Comparison of ENCODE assay signal across 21 cellular contexts in the genomic region with DNA sequence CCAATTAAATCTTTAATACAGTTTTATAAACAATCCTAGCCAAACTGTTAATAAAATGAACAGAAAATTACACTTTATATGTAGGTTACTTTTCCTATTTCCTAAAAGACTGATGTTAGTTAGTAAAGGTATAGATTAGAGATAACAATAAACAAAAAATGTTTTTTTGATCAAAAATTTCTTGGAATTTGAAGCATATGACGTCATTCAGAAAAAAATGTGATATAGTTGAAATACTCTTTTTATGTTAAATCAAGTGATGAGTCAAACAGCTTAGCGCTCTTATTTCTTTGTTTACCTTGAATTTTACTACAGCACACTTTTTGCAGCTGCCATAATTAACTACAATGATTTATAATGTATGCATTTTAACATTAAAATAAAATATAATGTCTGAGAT.
A peak's percentile ranks its signal among the peaks of the same experiment; 100 is the strongest.
DNase-seq lines count a peak whose midpoint lies in the region; ATAC-seq, FAIRE-seq and TF ChIP-seq lines count a peak whose summit lies in the region.
"Had no signal": no experiment of that assay in that cellular context is flagged by ENCODE, and none has a peak within 500 bp of the region (broad histone marks: within the 10 kb centered on the region; RNA-seq: fewer than 3 reads in every experiment).

No MANE protein-coding gene starts in this region.

- no peaks in the 10 kb centered on the region for H3K79me2 ChIP-seq in K562 (ENCODE audit: control insufficient read depth, insufficient read depth, low read length)

- no peaks in the 10 kb centered on the region for H3K27me3 ChIP-seq in K562 (ENCODE audit: control insufficient read depth in 2 of 2, insufficient read depth in 2 of 2, low read length in 2 of 2)
- H3K27me3 ChIP-seq: BLaER1 had no signal

- no peaks in the 10 kb centered on the region for H3K36me3 ChIP-seq in K562 (ENCODE audit: control insufficient read depth, insufficient read depth, low read length)
- H3K36me3 ChIP-seq: BLaER1 had no signal

- H3K27ac ChIP-seq in K562 (ENCODE audit: extremely low read depth, low read depth, low read length), result no peak overlapping the region
- H3K27ac ChIP-seq: 22Rv1, BLaER1, HL-60 had no signal

- TF ChIP-seq RAD21 in K562 (CRISPR knock-in tag; conservative IDR thresholded peaks at IDR 0.05 in 1 of 2, IDR thresholded peaks at IDR 0.05 in 1 of 2), result no peak

- intact Hi-C loops in K562 (cut with micrococcal nuclease), result no loop called here

- no peak for ATAC-seq in K562
- no peak for ATAC-seq in HG03097 (IDR thresholded peaks at IDR 0.05; ENCODE audit: low FRiP score, unreplicated experiment)

- WGBS in K562 (ENCODE audit: insufficient coverage, low coverage, missing lambda C conversion rate), result 0% methylated on average over 2 of the region's 2 CpGs

- H4K20me1 ChIP-seq in K562 (replicated peaks; ENCODE audit: control insufficient read depth, insufficient read depth, low read length), result no peaks in the 10 kb centered on the region
- H4K20me1 ChIP-seq: BLaER1 had no signal

- CTCF ChIA-PET in K562 (lab: Yijun Ruan, JAX; ENCODE audit: low intra/inter-chr PET ratio), result no interaction called here

- no peak overlapping the region for H3K9ac ChIP-seq in K562 (ENCODE audit: insufficient read depth in 1 of 2, low read depth in 2 of 2, low read length in 2 of 2)
- H3K9ac ChIP-seq: BLaER1 had no signal

- no peak for TF ChIP-seq EP300 in K562 (IDR thresholded peaks at IDR 0.05; ENCODE audit: low read length)

- no TSS peak for BruUV-seq in K562 (replicated peaks; lab: Mats Ljungman, UMichigan)

- in situ Hi-C loops in K562 (cut with MboI), result no loop called here

- H3K4me3 ChIP-seq in K562, result no peak overlapping the region
- H3K4me3 ChIP-seq: BLaER1 had no signal

- H3K4me1 ChIP-seq in K562 (replicated peaks in 1 of 2; ENCODE audit: control insufficient read depth in 2 of 2, insufficient read depth in 2 of 2, low read length in 2 of 2), result no peaks in the 10 kb centered on the region
- H3K4me1 ChIP-seq: BLaER1 had no signal

- DNase-seq in DMS53 (lab: John Stamatoyannopoulos, UW) (peak; percentile 10), DMS53 treated with DMSO at 0.1 percent for 48 hours (lab: John Stamatoyannopoulos, UW; ENCODE audit: unreplicated experiment) (no peak), HCEC 1CT (peak; percentile 22), K562 (ENCODE audit: extremely low read depth in 1 of 4, low spot score in 3 of 4) (no peak), kidney glomerular epithelial cell (lab: John Stamatoyannopoulos, UW) (no peak)
- no peak for DNase-seq in stimulated activated CD4-positive, alpha-beta T cell treated with anti-CD3 and anti-CD28 coated beads, Interleukin-4, amount 100 ng/mL, for 1 hour
- DNase-seq: CD4-positive, alpha-beta memory T cell; DMS153; DND-41; EL; H9; IMR-90; Karpas-422; KBM-7 had no signal

- H3K9me3 ChIP-seq in K562 (replicated peaks; ENCODE audit: control insufficient read depth, insufficient read depth, low read depth, low read length), result no peaks in the 10 kb centered on the region
- H3K9me3 ChIP-seq: BLaER1 had no signal

- no peak for TF ChIP-seq POLR2A in K562 (conservative IDR thresholded peaks at IDR 0.05)

- no peaks in the 10 kb centered on the region for H3K9me1 ChIP-seq in K562 (ENCODE audit: control insufficient read depth, insufficient read depth, low read length)

- no peak overlapping the region for H2AFZ ChIP-seq in K562 (ENCODE audit: low read depth, low read length)

- no peak for TF ChIP-seq CTCF in K562 (IDR thresholded peaks at IDR 0.05 in 2 of 3, conservative IDR thresholded peaks at IDR 0.05 in 1 of 3; ENCODE audit: insufficient read depth in 2 of 3, low read depth in 1 of 3, low read length in 3 of 3)

- H3K4me2 ChIP-seq in K562 (ENCODE audit: insufficient read depth, low read length), result no peak overlapping the region
- H3K4me2 ChIP-seq: BLaER1 had no signal

- no peak for FAIRE-seq in K562 (lab: Jason Lieb, UNC)
- FAIRE-seq: GM12892, GM18507, H1 had no signal

- POLR2A ChIA-PET in K562 (lab: Yijun Ruan, JAX), result no interaction called here

TF ChIP-seq in K562, 482 proteins besides CTCF, POLR2A, EP300 and RAD21:
- TF ChIP-seq YBX1 (IDR thresholded peaks at IDR 0.05) (no peak), ATF3 (IDR thresholded peaks at IDR 0.05) (peak; percentile 65), ATF3 (CRISPR knock-in tag; conservative IDR thresholded peaks at IDR 0.05) (no peak)

Comparison
In these comparisons a context has a peak if more than half of its experiments do, and no peak if none do; other contexts are left out.
1. DNase-seq: peak in DMS53 (single experiment) and HCEC 1CT (single experiment); none in DMS53 treated with DMSO at 0.1 percent for 48 hours (single experiment), K562 (0 of 4), kidney glomerular epithelial cell (single experiment) and stimulated activated CD4-positive, alpha-beta T cell treated with anti-CD3 and anti-CD28 coated beads, Interleukin-4, amount 100 ng/mL, for 1 hour (single experiment).